Comparison of ENCODE assay signal across 15 cellular contexts in genomic region chrX:134631404-134632346, GRCh38. TPM values are rescaled to one million over a fixed set of nuclear protein-coding genes. Genes with fewer than 3 reads are reported as not detected.
DNase-seq lines count a peak whose midpoint lies in the region; ATAC-seq, FAIRE-seq and TF ChIP-seq lines count a peak whose summit lies in the region.
"Had no signal": no experiment of that assay in that cellular context is flagged by ENCODE, and none has a peak within 500 bp of the region (broad histone marks: within the 10 kb centered on the region; RNA-seq: fewer than 3 reads in every experiment).

No MANE protein-coding gene starts in this region.

- H3K36me3 Mint-ChIP-seq in Calu3 (ENCODE audit: insufficient read depth, unreplicated experiment): no peaks in the 10 kb centered on the region
- H3K36me3 Mint-ChIP-seq: stimulated activated naive B cell treated with anti-CD40 and anti-IgM and Interleukin-4, amounts not matched to agents 10 μg/mL and 1 μg/mL and 100 μg/mL, for 72 hours had no signal

- intact Hi-C loops in Calu3 (cut with micrococcal nuclease; ENCODE audit: unreplicated experiment): no loop called here

- H3K4me1 Mint-ChIP-seq in Calu3 (ENCODE audit: low read depth, unreplicated experiment): no peaks in the 10 kb centered on the region

- H2AFZ ChIP-seq in fibroblast of lung (ENCODE audit: low read length): no peak overlapping the region

- no peak for ATAC-seq in GM21360 (IDR thresholded peaks at IDR 0.05; ENCODE audit: unreplicated experiment)
- ATAC-seq: activated T-cell treated with anti-CD3 and anti-CD28 coated beads, Interleukin-2, amount 50 U/mL, for 4 hours; stimulated activated naive B cell treated with anti-CD40 and anti-IgM and Interleukin-4, amounts not matched to agents 10 μg/mL and 1 μg/mL and 100 μg/mL, for 72 hours had no signal

- no peaks in the 10 kb centered on the region for H3K9me3 ChIP-seq in fibroblast of lung (ENCODE audit: control insufficient read depth, insufficient read depth, low read depth, low read length)

- no peaks in the 10 kb centered on the region for H3K27me3 ChIP-seq in fibroblast of lung (ENCODE audit: control insufficient read depth, insufficient read depth, low read length)

- peaks cover 7% of the 10 kb centered on the region for H3K4me1 ChIP-seq in fibroblast of lung (ENCODE audit: control insufficient read depth, extremely low read depth, insufficient read depth, low read length)

- TF ChIP-seq CTCF in fibroblast of lung (conservative IDR thresholded peaks at IDR 0.05 in 1 of 2, IDR thresholded peaks at IDR 0.05 in 1 of 2; ENCODE audit: low read depth in 1 of 2, low read length in 2 of 2) (no peak), Calu3 (IDR thresholded peaks at IDR 0.05; ENCODE audit: unreplicated experiment) (no peak)

- no peak for FAIRE-seq in RCC 7860 (lab: Jason Lieb, UNC)
- FAIRE-seq: endothelial cell of umbilical vein, HTR-8/SVneo had no signal

- H3K79me2 ChIP-seq in fibroblast of lung (ENCODE audit: control insufficient read depth, insufficient read depth, low read length): no peaks in the 10 kb centered on the region

- no peak overlapping the region for H3K9ac ChIP-seq in fibroblast of lung (ENCODE audit: insufficient read depth, low read length)

- no peak overlapping the region for H3K27ac Mint-ChIP-seq in Calu3 (ENCODE audit: unreplicated experiment)
- H3K27ac Mint-ChIP-seq: stimulated activated naive B cell treated with anti-CD40 and anti-IgM and Interleukin-4, amounts not matched to agents 10 μg/mL and 1 μg/mL and 100 μg/mL, for 72 hours had no signal

- CTCF ChIA-PET in Calu3 (lab: Charles Lee): no interaction called here

- DNase-seq in GM04504 (ENCODE audit: low read depth) (peak; percentile 62), NCI-H1694 (lab: John Stamatoyannopoulos, UW) (peak; percentile 36), fibroblast of lung (ENCODE audit: low read depth in 2 of 2) (peak; percentile 36 to 96), renal cortical epithelial cell (ENCODE audit: low read depth) (peak; percentile 9), NCI-H146 treated with DMSO at 0.1 percent for 48 hours (lab: John Stamatoyannopoulos, UW; ENCODE audit: unreplicated experiment) (no peak), RCC 7860 (ENCODE audit: low spot score) (no peak), Calu3 (no peak)
- DNase-seq: activated T-cell treated with anti-CD3 and anti-CD28 coated beads, Interleukin-2, amount 50 U/mL, for 4 hours; NCI-H2081 treated with DMSO at 0.1 percent for 48 hours; stimulated activated CD4-positive, alpha-beta T cell treated with anti-CD3 and anti-CD28 coated beads, Interleukin-1b, Interleukin-23, amount 100 ng/mL, for 48 hours; stimulated activated naive B cell treated with anti-CD40 and anti-IgM and Interleukin-4, amounts not matched to agents 10 μg/mL and 1 μg/mL and 100 μg/mL, for 72 hours had no signal

- no peaks in the 10 kb centered on the region for H3K36me3 ChIP-seq in fibroblast of lung (ENCODE audit: control insufficient read depth, insufficient read depth, low read length)

- no peaks in the 10 kb centered on the region for H3K9me3 Mint-ChIP-seq in Calu3 (ENCODE audit: low read depth, unreplicated experiment)
- H3K9me3 Mint-ChIP-seq: activated T-cell treated with anti-CD3 and anti-CD28 coated beads, Interleukin-2, amount 50 U/mL, for 4 hours had no signal

- H3K27ac ChIP-seq in fibroblast of lung (ENCODE audit: insufficient read depth, low read length): peak overlapping the region; percentile 26
- H3K27ac ChIP-seq: VCaP had no signal

- H3K4me2 ChIP-seq in fibroblast of lung (ENCODE audit: extremely low read depth, insufficient read depth, low read length): no peak overlapping the region

- BruUV-seq in Calu3 (replicated peaks; lab: Mats Ljungman, UMichigan): no TSS peak

- H4K20me1 ChIP-seq in fibroblast of lung (ENCODE audit: control insufficient read depth, extremely low read depth, insufficient read depth, low read length): no peaks in the 10 kb centered on the region

- H3K27me3 Mint-ChIP-seq in Calu3 (ENCODE audit: unreplicated experiment): no peaks in the 10 kb centered on the region

- no peak overlapping the region for H3K4me3 ChIP-seq in fibroblast of lung (replicated peaks in 1 of 4; ENCODE audit: control extremely low read depth in 1 of 4, insufficient read depth in 1 of 4, low read depth in 3 of 4, low read length in 4 of 4)

- H3K4me3 Mint-ChIP-seq in Calu3 (ENCODE audit: low read depth, unreplicated experiment): no peak overlapping the region
- H3K4me3 Mint-ChIP-seq: activated T-cell treated with anti-CD3 and anti-CD28 coated beads, Interleukin-2, amount 50 U/mL, for 4 hours; stimulated activated naive B cell treated with anti-CD40 and anti-IgM and Interleukin-4, amounts not matched to agents 10 μg/mL and 1 μg/mL and 100 μg/mL, for 72 hours had no signal

RNA-seq across cellular contexts. Expression of gene PLAC1, which starts 26.6 kb away (rescaled TPM):
- total RNA-seq in fibroblast of lung: 0.17 and 0.26 TPM in 2 replicates
- polyA plus RNA-seq in fibroblast of lung: 0.22 and 0.26 TPM in 2 replicates
- 0.20 TPM in 1 of 2 replicates, not detected in the other for polyA plus RNA-seq in fibroblast of lung (2012)
- polyA minus RNA-seq in fibroblast of lung (ENCODE audit: low replicate concordance): not detected in 2 replicates
- not detected in 2 replicates for total RNA-seq in renal cortical epithelial cell
- not detected in 2 replicates for total RNA-seq in Calu3 (2022)

Comparison
In these comparisons a context has a peak if more than half of its experiments do, and no peak if none do; other contexts are left out.
1. DNase-seq: peak in GM04504 (single experiment), NCI-H1694 (single experiment), fibroblast of lung (2 of 2) and renal cortical epithelial cell (single experiment); none in NCI-H146 treated with DMSO at 0.1 percent for 48 hours (single experiment), RCC 7860 (single experiment) and Calu3 (single experiment).